Comparison of ENCODE assay signal across 11 cellular contexts in the genomic region with DNA sequence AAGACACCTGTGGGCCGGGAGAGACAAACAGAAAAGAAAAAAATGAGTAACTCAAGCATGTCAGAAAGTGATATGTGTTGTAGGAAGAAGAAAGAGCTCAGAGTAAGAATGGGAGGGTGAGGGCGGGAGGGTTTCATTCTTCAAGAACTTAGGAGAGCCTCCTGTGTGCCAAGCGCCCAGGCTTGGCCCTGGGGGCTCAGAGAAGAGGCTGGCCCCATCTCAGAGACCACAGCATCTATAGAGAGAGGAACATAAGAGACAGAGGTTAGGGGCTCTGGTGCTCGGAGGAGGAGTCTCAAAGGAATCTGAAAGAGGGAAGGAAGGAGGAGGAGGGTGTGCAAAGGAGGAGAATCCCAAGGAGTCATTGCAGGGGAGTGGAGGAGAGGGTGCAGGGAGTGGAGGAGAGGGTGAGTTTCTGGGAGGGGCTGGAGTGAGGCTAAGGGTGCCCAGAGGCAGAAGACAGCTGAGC.
A peak's percentile ranks its signal among the peaks of the same experiment; 100 is the strongest.
DNase-seq lines count a peak whose midpoint lies in the region; ATAC-seq and TF ChIP-seq lines count a peak whose summit lies in the region.
"Had no signal": no experiment of that assay in that cellular context is flagged by ENCODE, and none has a peak within 500 bp of the region (broad histone marks: within the 10 kb centered on the region; RNA-seq: fewer than 3 reads in every experiment).

No MANE protein-coding gene starts in this region.

- peak; percentile 73 for DNase-seq in activated naive CD4-positive, alpha-beta T cell treated with anti-CD3 and anti-CD28 coated beads for 36 hours
- no peak for DNase-seq in activated naive CD4-positive, alpha-beta T cell (lab: John Stamatoyannopoulos, UW)
- DNase-seq in activated CD4-positive, alpha-beta memory T cell treated with anti-CD3 and anti-CD28 coated beads, Interleukin-2, amount 10 ng/mL, durations not matched to agents 7 days and 5 days, result no peak
- peak; percentile 84 for DNase-seq in kidney tubule cell (ENCODE audit: low spot score)
- no peak for DNase-seq in type B pancreatic cell (ENCODE audit: extremely low spot score, unreplicated experiment)
- no peak for DNase-seq in GM13976 (ENCODE audit: low spot score)
- DNase-seq in NCI-H1694 treated with DMSO at 0.1 percent for 48 hours (lab: John Stamatoyannopoulos, UW), result no peak
- DNase-seq: left ventricle myocardium superior, NCI-H2029 had no signal

- CTCF ChIA-PET in activated naive CD4-positive, alpha-beta T cell treated with anti-CD3 and anti-CD28 coated beads for 36 hours (lab: Charles Lee), result interaction anchor here (0.7 kb wide), 1 partner anchor 29 kb away, joined by 3 read pairs; no protein-coding TSS in a partner anchor
- CTCF ChIA-PET in activated CD4-positive, alpha-beta memory T cell treated with anti-CD3 and anti-CD28 coated beads, Interleukin-2, amount 10 ng/mL, durations not matched to agents 7 days and 5 days (lab: Charles Lee), result interaction anchor here (1.0 kb wide), 1 partner anchor 98 kb away, joined by 4 read pairs; no protein-coding TSS in a partner anchor

- peak overlapping the region; percentile 94 for H3K27ac Mint-ChIP-seq in activated naive CD4-positive, alpha-beta T cell treated with anti-CD3 and anti-CD28 coated beads for 36 hours
- H3K27ac Mint-ChIP-seq in activated CD4-positive, alpha-beta memory T cell treated with anti-CD3 and anti-CD28 coated beads, Interleukin-2, amount 10 ng/mL, durations not matched to agents 7 days and 5 days, result peak overlapping the region; percentile 81
- peak overlapping the region; percentile 82 for H3K27ac Mint-ChIP-seq in type B pancreatic cell

- no peak for ATAC-seq in HG03045 (IDR thresholded peaks at IDR 0.05; ENCODE audit: unreplicated experiment)

- no peaks in the 10 kb centered on the region for H3K36me3 Mint-ChIP-seq in activated naive CD4-positive, alpha-beta T cell treated with anti-CD3 and anti-CD28 coated beads for 36 hours (ENCODE audit: low read depth)
- no peaks in the 10 kb centered on the region for H3K36me3 Mint-ChIP-seq in activated CD4-positive, alpha-beta memory T cell treated with anti-CD3 and anti-CD28 coated beads, Interleukin-2, amount 10 ng/mL, durations not matched to agents 7 days and 5 days (ENCODE audit: low read depth)
- H3K36me3 Mint-ChIP-seq in type B pancreatic cell, result no peaks in the 10 kb centered on the region
- H3K36me3 Mint-ChIP-seq: CD4-positive, CD25-positive, alpha-beta regulatory T cell had no signal

- intact Hi-C loops in activated naive CD4-positive, alpha-beta T cell treated with anti-CD3 and anti-CD28 coated beads for 36 hours (cut with micrococcal nuclease), result loop anchor here (1.0 to 10.0 kb wide), 3 partner anchors 95 to 371 kb away; no protein-coding TSS in a partner anchor

- H3K4me1 Mint-ChIP-seq in activated naive CD4-positive, alpha-beta T cell treated with anti-CD3 and anti-CD28 coated beads for 36 hours (ENCODE audit: low read depth), result peaks cover 13% of the 10 kb centered on the region
- H3K4me1 Mint-ChIP-seq in activated CD4-positive, alpha-beta memory T cell treated with anti-CD3 and anti-CD28 coated beads, Interleukin-2, amount 10 ng/mL, durations not matched to agents 7 days and 5 days, result peaks cover 18% of the 10 kb centered on the region
- peaks cover 30% of the 10 kb centered on the region for H3K4me1 Mint-ChIP-seq in type B pancreatic cell (ENCODE audit: unreplicated experiment)

- no peak for TF ChIP-seq CTCF in type B pancreatic cell (conservative IDR thresholded peaks at IDR 0.05)
- no peak for TF ChIP-seq CTCF in GM13976 (IDR thresholded peaks at IDR 0.05; ENCODE audit: borderline replicate concordance, control extremely low read depth, extremely low read depth, insufficient read depth, missing control alignments)

- no peaks in the 10 kb centered on the region for H3K9me3 Mint-ChIP-seq in activated naive CD4-positive, alpha-beta T cell treated with anti-CD3 and anti-CD28 coated beads for 36 hours
- peaks cover 3% of the 10 kb centered on the region for H3K9me3 Mint-ChIP-seq in activated CD4-positive, alpha-beta memory T cell treated with anti-CD3 and anti-CD28 coated beads, Interleukin-2, amount 10 ng/mL, durations not matched to agents 7 days and 5 days
- peaks cover 4% of the 10 kb centered on the region for H3K9me3 Mint-ChIP-seq in type B pancreatic cell

- POLR2A ChIA-PET in activated CD4-positive, alpha-beta memory T cell treated with anti-CD3 and anti-CD28 coated beads, Interleukin-2, amount 10 ng/mL, durations not matched to agents 7 days and 5 days (lab: Charles Lee), result no interaction called here

- peak overlapping the region; percentile 49 for H3K4me3 Mint-ChIP-seq in activated naive CD4-positive, alpha-beta T cell treated with anti-CD3 and anti-CD28 coated beads for 36 hours
- H3K4me3 Mint-ChIP-seq in activated CD4-positive, alpha-beta memory T cell treated with anti-CD3 and anti-CD28 coated beads, Interleukin-2, amount 10 ng/mL, durations not matched to agents 7 days and 5 days, result no peak overlapping the region
- H3K4me3 Mint-ChIP-seq in type B pancreatic cell, result peak overlapping the region; percentile 54
- H3K4me3 Mint-ChIP-seq: CD4-positive, CD25-positive, alpha-beta regulatory T cell had no signal

- in situ Hi-C loops in GM13976 (cut with MboI; ENCODE audit: low sequenced_read_pairs, unreplicated experiment), result no loop called here

- peaks cover 15% of the 10 kb centered on the region for H3K27me3 Mint-ChIP-seq in activated naive CD4-positive, alpha-beta T cell treated with anti-CD3 and anti-CD28 coated beads for 36 hours (ENCODE audit: low read depth)
- H3K27me3 Mint-ChIP-seq in activated CD4-positive, alpha-beta memory T cell treated with anti-CD3 and anti-CD28 coated beads, Interleukin-2, amount 10 ng/mL, durations not matched to agents 7 days and 5 days, result peaks cover 18% of the 10 kb centered on the region
- peaks cover 4% of the 10 kb centered on the region for H3K27me3 Mint-ChIP-seq in type B pancreatic cell

Comparison
In these comparisons a context has a peak if more than half of its experiments do, and no peak if none do; other contexts are left out.
1. DNase-seq: peak in activated naive CD4-positive, alpha-beta T cell treated with anti-CD3 and anti-CD28 coated beads for 36 hours (single experiment) and kidney tubule cell (single experiment); none in activated naive CD4-positive, alpha-beta T cell (0 of 4), activated CD4-positive, alpha-beta memory T cell treated with anti-CD3 and anti-CD28 coated beads, Interleukin-2, amount 10 ng/mL, durations not matched to agents 7 days and 5 days (single experiment), type B pancreatic cell (single experiment), GM13976 (single experiment) and NCI-H1694 treated with DMSO at 0.1 percent for 48 hours (single experiment).
2. Peak in every context shown above with its lines, with median percentiles within 50 percentile points of each other: H3K27ac Mint-ChIP-seq.